27 cellular contexts compared by ENCODE assay signal in the genomic region with DNA sequence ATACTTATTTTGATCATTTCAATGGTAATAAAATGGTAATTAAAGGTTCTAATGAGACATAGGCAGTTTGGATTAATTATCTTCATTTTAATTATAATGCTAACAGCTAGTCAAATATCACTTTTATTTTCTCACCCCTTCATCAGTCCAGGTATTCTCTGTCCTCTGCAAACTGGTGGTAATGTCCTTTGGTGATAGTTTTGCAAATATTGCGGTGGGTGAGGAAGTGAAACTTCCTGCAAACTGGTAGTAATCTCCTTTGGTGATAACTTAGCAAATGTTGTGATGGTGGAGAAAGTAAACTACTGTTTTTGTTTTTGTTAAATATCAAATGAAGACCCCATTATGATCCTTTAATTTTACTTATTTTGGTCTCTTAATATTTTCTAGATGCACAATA.
A peak's percentile ranks its signal among the peaks of the same experiment; 100 is the strongest.
DNase-seq lines count a peak whose midpoint lies in the region; ATAC-seq and TF ChIP-seq lines count a peak whose summit lies in the region.
"Had no signal": no experiment of that assay in that cellular context is flagged by ENCODE, and none has a peak within 500 bp of the region (broad histone marks: within the 10 kb centered on the region; RNA-seq: fewer than 3 reads in every experiment).

No MANE protein-coding gene starts in this region.

- H3K36me3 Mint-ChIP-seq in activated CD4-positive, alpha-beta memory T cell treated with anti-CD3 and anti-CD28 coated beads, Interleukin-2, amount 10 ng/mL, durations not matched to agents 7 days and 5 days (ENCODE audit: low read depth): no peaks in the 10 kb centered on the region
- H3K36me3 Mint-ChIP-seq: CD4-positive, alpha-beta memory T cell; natural killer cell; stimulated activated naive B cell treated with anti-CD40 and anti-IgM and Interleukin-4, amounts not matched to agents 10 μg/mL and 1 μg/mL and 100 μg/mL, for 72 hours had no signal

- peaks cover 4% of the 10 kb centered on the region for H3K9me3 Mint-ChIP-seq in activated CD4-positive, alpha-beta memory T cell treated with anti-CD3 and anti-CD28 coated beads, Interleukin-2, amount 10 ng/mL, durations not matched to agents 7 days and 5 days

- no peaks in the 10 kb centered on the region for H3K27me3 Mint-ChIP-seq in activated CD4-positive, alpha-beta memory T cell treated with anti-CD3 and anti-CD28 coated beads, Interleukin-2, amount 10 ng/mL, durations not matched to agents 7 days and 5 days
- H3K27me3 Mint-ChIP-seq: CD4-positive, alpha-beta memory T cell; stimulated activated naive B cell treated with anti-CD40 and anti-IgM and Interleukin-4, amounts not matched to agents 10 μg/mL and 1 μg/mL and 100 μg/mL, for 72 hours had no signal

- ATAC-seq in GM18868 (IDR thresholded peaks at IDR 0.05; ENCODE audit: unreplicated experiment) (peak; percentile 70), HG02759 (IDR thresholded peaks at IDR 0.05; ENCODE audit: unreplicated experiment) (peak; percentile 49), HG03565 (IDR thresholded peaks at IDR 0.05; ENCODE audit: unreplicated experiment) (peak; percentile 65), left lobe of liver (no peak), HG03045 (IDR thresholded peaks at IDR 0.05; ENCODE audit: unreplicated experiment) (no peak)
- ATAC-seq: activated naive CD4-positive, alpha-beta T cell treated with anti-CD3 and anti-CD28 coated beads, Interleukin-2, amount 50 U/mL, for 72 hours; gastroesophageal sphincter; natural killer cell; stimulated activated naive B cell treated with anti-CD40 and anti-IgM and Interleukin-4, amounts not matched to agents 10 μg/mL and 1 μg/mL and 100 μg/mL, for 72 hours had no signal

- POLR2A ChIA-PET in activated CD4-positive, alpha-beta memory T cell treated with anti-CD3 and anti-CD28 coated beads, Interleukin-2, amount 10 ng/mL, durations not matched to agents 7 days and 5 days (lab: Charles Lee): no interaction called here

- no peak overlapping the region for H3K4me3 Mint-ChIP-seq in activated CD4-positive, alpha-beta memory T cell treated with anti-CD3 and anti-CD28 coated beads, Interleukin-2, amount 10 ng/mL, durations not matched to agents 7 days and 5 days
- H3K4me3 Mint-ChIP-seq: CD4-positive, alpha-beta memory T cell; natural killer cell; stimulated activated naive B cell treated with anti-CD40 and anti-IgM and Interleukin-4, amounts not matched to agents 10 μg/mL and 1 μg/mL and 100 μg/mL, for 72 hours had no signal

- H3K4me1 Mint-ChIP-seq in activated CD4-positive, alpha-beta memory T cell treated with anti-CD3 and anti-CD28 coated beads, Interleukin-2, amount 10 ng/mL, durations not matched to agents 7 days and 5 days: no peaks in the 10 kb centered on the region
- H3K4me1 Mint-ChIP-seq: CD4-positive, alpha-beta memory T cell; natural killer cell; stimulated activated naive B cell treated with anti-CD40 and anti-IgM and Interleukin-4, amounts not matched to agents 10 μg/mL and 1 μg/mL and 100 μg/mL, for 72 hours had no signal

- H3K27ac Mint-ChIP-seq in activated CD4-positive, alpha-beta memory T cell treated with anti-CD3 and anti-CD28 coated beads, Interleukin-2, amount 10 ng/mL, durations not matched to agents 7 days and 5 days: no peak overlapping the region
- H3K27ac Mint-ChIP-seq: activated naive CD4-positive, alpha-beta T cell treated with anti-CD3 and anti-CD28 coated beads, Interleukin-2, amount 50 U/mL, for 72 hours; CD4-positive, alpha-beta memory T cell; natural killer cell; stimulated activated naive B cell treated with anti-CD40 and anti-IgM and Interleukin-4, amounts not matched to agents 10 μg/mL and 1 μg/mL and 100 μg/mL, for 72 hours had no signal

- DNase-seq in GM12865 (ENCODE audit: low read depth): peak; percentile 6
- no peak for DNase-seq in activated CD4-positive, alpha-beta memory T cell treated with anti-CD3 and anti-CD28 coated beads, Interleukin-2, amount 10 ng/mL, durations not matched to agents 7 days and 5 days
- no peak for DNase-seq in amniotic stem cell (lab: John Stamatoyannopoulos, UW)
- no peak for DNase-seq in left lobe of liver (ENCODE audit: low spot score)
- DNase-seq: activated CD4-positive, alpha-beta T cell treated with anti-CD3 and anti-CD28 coated beads, Interleukin-2, amount 50 U/mL, for 1 hour; AML-193; CD4-positive, alpha-beta memory T cell; cortex of kidney; EL; GM23248; hypothalamus; natural killer cell; NCI-H1436 treated with DMSO at 0.1 percent for 48 hours; NCI-H2171; NCI-H524; ovary; spleen; stimulated activated CD4-positive, alpha-beta T cell treated with anti-CD3 and anti-CD28 coated beads, Interleukin-2, amount 100 ng/mL, for 48 hours; stimulated activated naive B cell treated with anti-CD40 and anti-IgM and Interleukin-4, amounts not matched to agents 10 μg/mL and 1 μg/mL and 100 μg/mL, for 72 hours; T-helper 9 cell had no signal

- no peak overlapping the region for H3K4me3 ChIP-seq in GM12865 (ENCODE audit: low read depth, low read length)
- H3K4me3 ChIP-seq: ascending aorta, gastroesophageal sphincter, GM23248, ovary, spleen had no signal

- TF ChIP-seq CTCF in GM12865 (IDR thresholded peaks at IDR 0.05; ENCODE audit: insufficient read depth, low read depth, low read length, missing control alignments): no peak

- CTCF ChIA-PET in activated CD4-positive, alpha-beta memory T cell treated with anti-CD3 and anti-CD28 coated beads, Interleukin-2, amount 10 ng/mL, durations not matched to agents 7 days and 5 days (lab: Charles Lee): no interaction called here

Comparison
In these comparisons a context has a peak if more than half of its experiments do, and no peak if none do; other contexts are left out.
1. ATAC-seq: peak in GM18868 (single experiment), HG02759 (single experiment) and HG03565 (single experiment); none in left lobe of liver (single experiment) and HG03045 (single experiment).